15 cellular contexts compared by ENCODE assay signal in genomic region chr13:94181461-94182107, GRCh38.
"Had no signal": no experiment of that assay in that cellular context is flagged by ENCODE, and none has a peak within 500 bp of the region (broad histone marks: within the 10 kb centered on the region; RNA-seq: fewer than 3 reads in every experiment).

No MANE protein-coding gene starts in this region.

- H3K27ac ChIP-seq: body of pancreas, epithelial cell of prostate, left ventricle myocardium inferior, skin epidermis, tibial nerve had no signal

- H3K4me1 ChIP-seq: body of pancreas, left ventricle myocardium inferior, tibial nerve had no signal

- DNase-seq: activated CD4-positive, alpha-beta T cell treated with anti-CD3 and anti-CD28 coated beads, Interleukin-2, amount 50 U/mL, for 4 hours; activated effector memory CD4-positive, alpha-beta T cell treated with anti-CD3 and anti-CD28 coated beads, Interleukin-2, amount 50 U/mL, for 16 hours; activated T-cell treated with anti-CD3 and anti-CD28 coated beads, Interleukin-2, amount 50 U/mL, for 4 hours; amniotic stem cell; body of pancreas; effector memory CD8-positive, alpha-beta T cell; immature natural killer cell; left ventricle myocardium inferior; mesenchymal stem cell; retina had no signal

- ATAC-seq: activated CD4-positive, CD25-positive, alpha-beta regulatory T cell treated with anti-CD3 and anti-CD28 coated beads, Interleukin-2, amount 50 U/mL, for 24 hours; activated naive CD4-positive, alpha-beta T cell treated with anti-CD3 and anti-CD28 coated beads, Interleukin-2, amount 50 U/mL, for 72 hours; activated T-cell treated with anti-CD3 and anti-CD28 coated beads, Interleukin-2, amount 50 U/mL, for 4 hours; body of pancreas; effector memory CD8-positive, alpha-beta T cell had no signal

- H3K27me3 ChIP-seq: body of pancreas, tibial nerve had no signal

- H3K36me3 ChIP-seq: left ventricle myocardium inferior, tibial nerve had no signal

- H3K9me3 ChIP-seq: body of pancreas, left ventricle myocardium inferior, tibial nerve had no signal

- H3K4me3 ChIP-seq: body of pancreas, left ventricle myocardium inferior, skin epidermis, tibial nerve had no signal
